ENCODE assay signal across 16 cellular contexts in the genomic region with DNA sequence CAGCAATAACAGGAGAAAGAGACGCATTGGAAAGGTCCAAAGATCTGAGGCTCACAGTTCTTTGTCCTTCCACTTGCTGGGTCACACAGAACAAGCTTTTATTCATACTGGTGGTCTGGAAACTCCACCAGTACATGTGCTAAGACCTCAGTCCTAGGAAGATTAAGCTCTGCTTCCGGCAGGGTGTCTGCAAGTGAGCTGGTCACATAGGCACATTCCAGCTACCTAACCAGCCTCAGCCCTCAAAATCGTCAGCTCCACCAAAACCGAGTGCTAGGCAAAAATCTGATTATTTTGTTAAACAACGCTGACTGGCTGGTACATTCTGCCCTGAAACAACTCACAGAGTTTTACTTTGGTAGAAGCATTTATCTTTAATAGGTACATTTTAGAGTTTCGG. TPM values are rescaled to one million over a fixed set of nuclear protein-coding genes. Genes with fewer than 3 reads are reported as not detected.
DNase-seq lines count a peak whose midpoint lies in the region; ATAC-seq and TF ChIP-seq lines count a peak whose summit lies in the region.
"Had no signal": no experiment of that assay in that cellular context is flagged by ENCODE, and none has a peak within 500 bp of the region (broad histone marks: within the 10 kb centered on the region; RNA-seq: fewer than 3 reads in every experiment).

No MANE protein-coding gene starts in this region.

- no peak overlapping the region for H4K91ac ChIP-seq in mesenchymal stem cell (ENCODE audit: low read length)

- H2BK5ac ChIP-seq in mesenchymal stem cell (ENCODE audit: low read depth, low read length, poor library complexity, severe bottlenecking), result peak overlapping the region; percentile 89

- no peak overlapping the region for H3K9ac ChIP-seq in mesenchymal stem cell (ENCODE audit: low read length)

- no peak overlapping the region for H2AK5ac ChIP-seq in mesenchymal stem cell (ENCODE audit: low read length, severe bottlenecking)

- H3K36me3 Mint-ChIP-seq in activated naive CD8-positive, alpha-beta T cell, result peaks cover 25% of the 10 kb centered on the region

- H2AFZ ChIP-seq in mesenchymal stem cell (ENCODE audit: low read depth, low read length), result no peak overlapping the region

- H4K8ac ChIP-seq in mesenchymal stem cell (ENCODE audit: low read length), result no peak overlapping the region

- H3K4me3 Mint-ChIP-seq in activated naive CD8-positive, alpha-beta T cell, result peak overlapping the region; percentile 91
- H3K4me3 Mint-ChIP-seq: dendritic cell treated with granulocyte-macrophage colony-stimulating factor and Interleukin-4, amounts not matched to agents 40 ng/mL and 50 ng/mL, for 4 days; immature natural killer cell had no signal

- peaks cover 22% of the 10 kb centered on the region for H3K4me1 ChIP-seq in mesenchymal stem cell (ENCODE audit: control insufficient read depth, insufficient read depth, low read depth, low read length)
- H3K4me1 ChIP-seq: adrenal gland, right atrium auricular region had no signal

- H3K27me3 Mint-ChIP-seq in activated naive CD8-positive, alpha-beta T cell, result no peaks in the 10 kb centered on the region
- H3K27me3 Mint-ChIP-seq: dendritic cell treated with granulocyte-macrophage colony-stimulating factor and Interleukin-4, amounts not matched to agents 40 ng/mL and 50 ng/mL, for 4 days had no signal

- H3K4me3 ChIP-seq in GM12875 (ENCODE audit: low read depth, low read length), result peak overlapping the region; percentile 23
- H3K4me3 ChIP-seq in mesenchymal stem cell (ENCODE audit: insufficient read depth in 1 of 2, low read depth in 1 of 2, low read length in 2 of 2), result no peak overlapping the region
- H3K4me3 ChIP-seq: adrenal gland, right atrium auricular region had no signal

- H3K27ac ChIP-seq in mesenchymal stem cell (ENCODE audit: low read length, poor library complexity, severe bottlenecking), result peak overlapping the region; percentile 99
- H3K27ac ChIP-seq: adrenal gland, right atrium auricular region had no signal

- H3K4ac ChIP-seq in mesenchymal stem cell (ENCODE audit: low read depth in 1 of 2, low read length in 2 of 2), result peak overlapping the region in 1 of 2 experiments; percentile 26

- H2BK12ac ChIP-seq in mesenchymal stem cell (ENCODE audit: low read length in 2 of 2), result peak overlapping the region in 1 of 2 experiments; percentile 31

- no peak overlapping the region for H3K14ac ChIP-seq in mesenchymal stem cell (ENCODE audit: low read length in 2 of 2)

- H3K9me3 ChIP-seq in mesenchymal stem cell (ENCODE audit: control insufficient read depth, low read length), result no peaks in the 10 kb centered on the region
- H3K9me3 ChIP-seq: adrenal gland, right atrium auricular region had no signal

- H2BK15ac ChIP-seq in mesenchymal stem cell (ENCODE audit: low read depth, poor library complexity, severe bottlenecking), result no peak overlapping the region

- ATAC-seq in GM21381 (IDR thresholded peaks at IDR 0.05; ENCODE audit: unreplicated experiment), result peak; percentile 32

- H3K27ac Mint-ChIP-seq in activated naive CD8-positive, alpha-beta T cell, result peak overlapping the region; percentile 94
- H3K27ac Mint-ChIP-seq: dendritic cell treated with granulocyte-macrophage colony-stimulating factor and Interleukin-4, amounts not matched to agents 40 ng/mL and 50 ng/mL, for 4 days had no signal

- H3K23ac ChIP-seq in mesenchymal stem cell (ENCODE audit: low read length in 2 of 2), result no peak overlapping the region

- no peaks in the 10 kb centered on the region for H3K36me3 ChIP-seq in mesenchymal stem cell (ENCODE audit: control insufficient read depth in 1 of 2, insufficient read depth in 2 of 2, low read depth in 1 of 2, low read length in 2 of 2)
- H3K36me3 ChIP-seq: adrenal gland, right atrium auricular region had no signal

- no peaks in the 10 kb centered on the region for H3K27me3 ChIP-seq in mesenchymal stem cell (ENCODE audit: control insufficient read depth in 1 of 2, insufficient read depth in 1 of 2, low read length in 2 of 2)
- H3K27me3 ChIP-seq: adrenal gland, right atrium auricular region had no signal

- peaks cover 76% of the 10 kb centered on the region for H3K4me1 Mint-ChIP-seq in activated naive CD8-positive, alpha-beta T cell (ENCODE audit: low read depth)

- 94% methylated on average over 4 of the region's 6 CpGs for WGBS in mesenchymal stem cell

- no peak for DNase-seq in mesenchymal stem cell
- DNase-seq in NCI-H226, result no peak
- no peak for DNase-seq in stimulated activated CD4-positive, alpha-beta T cell treated with anti-CD3 and anti-CD28 coated beads, Interleukin-2, amount 100 ng/mL, for 48 hours
- no peak for DNase-seq in SKM-1 treated with dmso at 0.1 percent for 144 hours (lab: John Stamatoyannopoulos, UW; ENCODE audit: unreplicated experiment)
- DNase-seq: activated CD4-positive, alpha-beta T cell treated with anti-CD3 and anti-CD28 coated beads for 48 hours; adrenal gland; COR-L47; immature natural killer cell; Kasumi-1; NCI-H2029 treated with DMSO at 0.1 percent for 48 hours; NK-92 treated with Interleukin-12 subunit alpha and Interleukin-12 subunit beta, amount 100 ng/mL, for 24 hours had no signal

- no peak overlapping the region for H3K4me2 ChIP-seq in mesenchymal stem cell (ENCODE audit: low read length, poor library complexity, severe bottlenecking)

- no peak overlapping the region for H3K18ac ChIP-seq in mesenchymal stem cell (ENCODE audit: low read depth in 1 of 2, low read length in 2 of 2)

- TF ChIP-seq CTCF in GM12875 (IDR thresholded peaks at IDR 0.05; ENCODE audit: borderline replicate concordance, insufficient read depth, low read depth, low read length), result no peak

- H2BK120ac ChIP-seq in mesenchymal stem cell (ENCODE audit: low read depth, low read length), result no peak overlapping the region

- no peaks in the 10 kb centered on the region for H3K9me3 Mint-ChIP-seq in activated naive CD8-positive, alpha-beta T cell (ENCODE audit: low read depth)
- H3K9me3 Mint-ChIP-seq: dendritic cell treated with granulocyte-macrophage colony-stimulating factor and Interleukin-4, amounts not matched to agents 40 ng/mL and 50 ng/mL, for 4 days; immature natural killer cell had no signal

- no peaks in the 10 kb centered on the region for H3K79me1 ChIP-seq in mesenchymal stem cell (replicated peaks; ENCODE audit: low read length, poor library complexity, severe bottlenecking)

RNA-seq across cellular contexts. Expression of a gene that starts 2.2 kb away (rescaled TPM):
- 0.01 TPM for polyA plus RNA-seq in mesenchymal stem cell (2013, experiment 1 of 2)
- polyA plus RNA-seq in mesenchymal stem cell (2013, experiment 2 of 2), result not detected
- polyA plus RNA-seq: adrenal gland had no signal

RNA-seq across cellular contexts. Expression of a gene that starts 50.9 kb away (rescaled TPM):
- 0.03 TPM for polyA plus RNA-seq in mesenchymal stem cell (2013, experiment 1 of 2)
- 0.03 TPM for polyA plus RNA-seq in mesenchymal stem cell (2013, experiment 2 of 2)
